14 cellular contexts compared by ENCODE assay signal in the genomic region with DNA sequence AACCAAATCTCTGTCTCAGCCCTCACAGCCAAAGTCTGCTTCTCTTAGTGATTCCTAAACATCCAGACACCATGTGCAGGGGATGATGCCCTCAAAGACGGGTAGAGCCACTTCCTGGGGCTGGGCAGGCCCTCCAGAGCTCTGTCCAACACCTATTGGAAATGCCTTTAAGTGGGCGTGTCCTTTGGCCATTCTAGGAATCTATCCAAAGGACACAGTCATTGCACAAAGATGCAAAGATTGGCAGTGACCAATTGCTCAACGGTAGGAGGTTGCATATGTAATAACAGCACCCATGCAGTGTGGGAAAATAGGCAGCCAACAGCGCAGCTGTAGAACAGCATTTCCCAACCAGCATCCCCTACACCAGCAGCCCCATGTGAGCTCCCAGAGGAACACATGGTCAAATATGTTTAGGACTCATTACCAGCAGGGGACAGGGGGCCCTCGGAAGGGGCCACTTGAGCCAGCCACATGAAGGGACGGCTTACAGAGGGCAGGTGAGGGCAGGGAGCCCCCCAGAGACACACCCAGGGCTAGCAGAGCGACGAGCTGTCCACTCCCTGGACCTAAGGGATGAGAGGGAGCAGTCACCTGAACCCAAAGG.
DNase-seq lines count a peak whose midpoint lies in the region; ATAC-seq and TF ChIP-seq lines count a peak whose summit lies in the region.
"Had no signal": no experiment of that assay in that cellular context is flagged by ENCODE, and none has a peak within 500 bp of the region (broad histone marks: within the 10 kb centered on the region; RNA-seq: fewer than 3 reads in every experiment).

No MANE protein-coding gene starts in this region.

- H3K4me1 Mint-ChIP-seq in activated T-helper 17 cell treated with anti-CD3 and anti-CD28 coated beads, Interleukin-2, amount 50 U/mL, for 72 hours, result no peaks in the 10 kb centered on the region
- H3K4me1 Mint-ChIP-seq in Caco-2 (ENCODE audit: low read depth, unreplicated experiment) (no peaks in the 10 kb centered on the region), CD14-positive monocyte (no peaks in the 10 kb centered on the region)
- H3K4me1 Mint-ChIP-seq: activated B cell treated with CpG ODN at 0.5 μM for 24 hours had no signal

- H3K9me3 ChIP-seq in HCT116 (ENCODE audit: control insufficient read depth in 1 of 2, insufficient read depth in 1 of 2, low read depth in 1 of 2, low read length in 2 of 2), result no peaks in the 10 kb centered on the region
- H3K9me3 ChIP-seq in Caco-2, result no peaks in the 10 kb centered on the region
- H3K9me3 ChIP-seq: esophagus muscularis mucosa had no signal

- no peak overlapping the region for H3K4me3 ChIP-seq in AG04449 (ENCODE audit: low read depth, low read length)
- no peak overlapping the region for H3K4me3 ChIP-seq in HCT116 (replicated peaks in 1 of 2; ENCODE audit: low read depth in 1 of 2, low read length in 2 of 2)
- H3K4me3 ChIP-seq in fibroblast of villous mesenchyme (ENCODE audit: low read depth, low read length), result no peak overlapping the region
- H3K4me3 ChIP-seq in Caco-2 (ENCODE audit: low read depth, low read length), result no peak overlapping the region
- H3K4me3 ChIP-seq: esophagus muscularis mucosa had no signal

- intact Hi-C loops in HCT116 (cut with micrococcal nuclease) (no loop called here), Caco-2 (cut with micrococcal nuclease; ENCODE audit: unreplicated experiment) (no loop called here), CD14-positive monocyte (cut with micrococcal nuclease) (no loop called here)

- H3K4me3 Mint-ChIP-seq in activated T-helper 17 cell treated with anti-CD3 and anti-CD28 coated beads, Interleukin-2, amount 50 U/mL, for 72 hours, result no peak overlapping the region
- H3K4me3 Mint-ChIP-seq in Caco-2 (ENCODE audit: unreplicated experiment) (no peak overlapping the region), CD14-positive monocyte (no peak overlapping the region)
- H3K4me3 Mint-ChIP-seq: activated B cell treated with CpG ODN at 0.5 μM for 24 hours; activated T-cell treated with anti-CD3 and anti-CD28 coated beads, Interleukin-2, amount 50 U/mL, for 24 hours; brain had no signal

- no peak overlapping the region for H2AFZ ChIP-seq in HCT116 (ENCODE audit: low read depth, low read length, poor library complexity, severe bottlenecking)

- peak; percentile 56 for ATAC-seq in HCT116
- ATAC-seq in activated T-helper 17 cell treated with anti-CD3 and anti-CD28 coated beads, Interleukin-2, amount 50 U/mL, for 72 hours (replicated peaks), result no peak

- H3K79me2 ChIP-seq in HCT116 (ENCODE audit: insufficient read depth, low read length), result no peaks in the 10 kb centered on the region

- H3K9me2 ChIP-seq in HCT116 (ENCODE audit: insufficient read depth), result no peaks in the 10 kb centered on the region

- DNase-seq in AG04449 (ENCODE audit: low read depth, low spot score) (peak; percentile 5), HCT116 (ENCODE audit: low read depth, low spot score) (peak; percentile 31), SW480 (ENCODE audit: low spot score) (peak; percentile 39), fibroblast of villous mesenchyme (ENCODE audit: low read depth) (peak; percentile 5), Caco-2 (no peak), CD14-positive monocyte (ENCODE audit: low spot score) (no peak), NCI-H69 (lab: John Stamatoyannopoulos, UW) (no peak)
- DNase-seq: activated B cell treated with CpG ODN at 0.5 μM for 24 hours; activated T-cell treated with anti-CD3 and anti-CD28 coated beads, Interleukin-2, amount 50 U/mL, for 24 hours; left cardiac atrium; NCI-H2081 had no signal

- POLR2A ChIA-PET in AG04449 (lab: Yijun Ruan, JAX), result no interaction called here
- POLR2A ChIA-PET in HCT116 (lab: Charles Lee), result no interaction called here
- POLR2A ChIA-PET in Caco-2 (lab: Charles Lee), result no interaction called here

- H3K27me3 ChIP-seq in HCT116 (ENCODE audit: insufficient read depth, low read length) (no peaks in the 10 kb centered on the region), Caco-2 (replicated peaks; ENCODE audit: control insufficient read depth, insufficient read depth, low read length) (no peaks in the 10 kb centered on the region)

- H3K9me3 Mint-ChIP-seq in activated T-helper 17 cell treated with anti-CD3 and anti-CD28 coated beads, Interleukin-2, amount 50 U/mL, for 72 hours, result no peaks in the 10 kb centered on the region
- no peaks in the 10 kb centered on the region for H3K9me3 Mint-ChIP-seq in Caco-2 (ENCODE audit: unreplicated experiment)
- H3K9me3 Mint-ChIP-seq in CD14-positive monocyte, result peaks cover 0 to 1% (median 0%) of the 10 kb centered on the region in 7 donors
- H3K9me3 Mint-ChIP-seq: activated B cell treated with CpG ODN at 0.5 μM for 24 hours; activated T-cell treated with anti-CD3 and anti-CD28 coated beads, Interleukin-2, amount 50 U/mL, for 24 hours had no signal

- TF ChIP-seq CTCF in AG04449 (IDR thresholded peaks at IDR 0.05; ENCODE audit: insufficient read depth, low read length, missing control alignments) (no peak), HCT116 (IDR thresholded peaks at IDR 0.05 in 2 of 3, conservative IDR thresholded peaks at IDR 0.05 in 1 of 3; ENCODE audit: borderline replicate concordance in 1 of 3, insufficient read depth in 1 of 3, low read depth in 2 of 3, low read length in 2 of 3) (no peak), fibroblast of villous mesenchyme (IDR thresholded peaks at IDR 0.05; ENCODE audit: insufficient read depth, low read depth, low read length) (no peak), Caco-2 (IDR thresholded peaks at IDR 0.05; ENCODE audit: insufficient read depth in 1 of 2, low read depth in 1 of 2, low read length in 1 of 2, severe bottlenecking in 1 of 2, unreplicated experiment in 1 of 2) (no peak), CD14-positive monocyte (IDR thresholded peaks at IDR 0.05) (no peak)

- no peak for TF ChIP-seq POLR2A in HCT116 (IDR thresholded peaks at IDR 0.05; ENCODE audit: borderline replicate concordance, extremely low read depth, insufficient read depth, insufficient read length)

- H3K4me2 ChIP-seq in HCT116 (ENCODE audit: low read length), result peak overlapping the region; percentile 42

- RAD21 ChIA-PET in HCT116 (lab: Charles Lee; ENCODE audit: low non-redundant PET in 1 of 2, low total read pairs in 2 of 2, uncharacterized antibody in 2 of 2, unreplicated experiment in 2 of 2), result interaction anchor here in 1 of 2 experiments (0.5 kb wide), 1 partner anchor 264 kb away, joined by 3 read pairs; the partner anchor contains the start of gene HDAC11

- H3K4me1 ChIP-seq in HCT116 (ENCODE audit: control insufficient read depth in 1 of 2, insufficient read depth in 2 of 2, low read length in 2 of 2), result peaks cover 14 to 35% of the 10 kb centered on the region in 2 experiments
- H3K4me1 ChIP-seq in Caco-2, result peaks cover 5% of the 10 kb centered on the region; the same call in 1 of the 2 replicates
- H3K4me1 ChIP-seq: esophagus muscularis mucosa had no signal

- no peaks in the 10 kb centered on the region for H3K36me3 ChIP-seq in HCT116 (ENCODE audit: control insufficient read depth in 1 of 2, insufficient read depth in 2 of 2, low read length in 2 of 2)
- no peaks in the 10 kb centered on the region for H3K36me3 ChIP-seq in Caco-2 (ENCODE audit: control insufficient read depth, insufficient read depth, low read length)
- H3K36me3 ChIP-seq: esophagus muscularis mucosa had no signal

- no peak overlapping the region for H3K27ac ChIP-seq in HCT116 (ENCODE audit: low read depth, low read length)
- H3K27ac ChIP-seq: esophagus muscularis mucosa had no signal

- H3K27ac Mint-ChIP-seq in activated T-helper 17 cell treated with anti-CD3 and anti-CD28 coated beads, Interleukin-2, amount 50 U/mL, for 72 hours, result no peak overlapping the region
- no peak overlapping the region for H3K27ac Mint-ChIP-seq in Caco-2 (ENCODE audit: unreplicated experiment)
- H3K27ac Mint-ChIP-seq in CD14-positive monocyte, result no peak overlapping the region
- H3K27ac Mint-ChIP-seq: activated B cell treated with CpG ODN at 0.5 μM for 24 hours; activated T-cell treated with anti-CD3 and anti-CD28 coated beads, Interleukin-2, amount 50 U/mL, for 24 hours had no signal

- CTCF ChIA-PET in AG04449 (lab: Yijun Ruan, JAX), result interaction anchor here (1.6 kb wide), 1 partner anchor 124 kb away, joined by 5 read pairs; no protein-coding TSS in a partner anchor
- CTCF ChIA-PET in HCT116 (lab: Charles Lee), result no interaction called here
- CTCF ChIA-PET in Caco-2 (lab: Charles Lee), result no interaction called here

- H3K27me3 Mint-ChIP-seq in activated T-helper 17 cell treated with anti-CD3 and anti-CD28 coated beads, Interleukin-2, amount 50 U/mL, for 72 hours, result no peaks in the 10 kb centered on the region
- H3K27me3 Mint-ChIP-seq in Caco-2 (ENCODE audit: insufficient read depth, unreplicated experiment), result peaks cover 25% of the 10 kb centered on the region
- no peaks in the 10 kb centered on the region for H3K27me3 Mint-ChIP-seq in CD14-positive monocyte (ENCODE audit: low read depth in 3 of 3)
- H3K27me3 Mint-ChIP-seq: activated T-cell treated with anti-CD3 and anti-CD28 coated beads, Interleukin-2, amount 50 U/mL, for 24 hours had no signal

- H4K20me1 ChIP-seq in HCT116 (ENCODE audit: insufficient read depth), result no peaks in the 10 kb centered on the region

- no peaks in the 10 kb centered on the region for H3K36me3 Mint-ChIP-seq in activated T-helper 17 cell treated with anti-CD3 and anti-CD28 coated beads, Interleukin-2, amount 50 U/mL, for 72 hours (ENCODE audit: low read depth)
- H3K36me3 Mint-ChIP-seq in Caco-2 (ENCODE audit: insufficient read depth, unreplicated experiment) (no peaks in the 10 kb centered on the region), CD14-positive monocyte (no peaks in the 10 kb centered on the region)
- H3K36me3 Mint-ChIP-seq: brain had no signal

- no peak for TF ChIP-seq RAD21 in HCT116 (IDR thresholded peaks at IDR 0.05; ENCODE audit: low read depth)

- BruUV-seq in HCT116 (replicated peaks; lab: Mats Ljungman, UMichigan), result no TSS peak
- no TSS peak for BruUV-seq in Caco-2 (replicated peaks; lab: Mats Ljungman, UMichigan)

- no peak overlapping the region for H3K9ac ChIP-seq in HCT116 (ENCODE audit: low read length)

TF ChIP-seq in HCT116, 20 proteins besides CTCF, POLR2A, EP300 and RAD21:
- TF ChIP-seq CEBPB (IDR thresholded peaks at IDR 0.05; ENCODE audit: low read depth) (peak; percentile 73), JUND (IDR thresholded peaks at IDR 0.05) (0 out of 2 replicates have a peak, but pooled peaks have one; percentile 17), CBX3 (IDR thresholded peaks at IDR 0.05; ENCODE audit: low read depth) (no peak), POLR2AphosphoS5 (IDR thresholded peaks at IDR 0.05; ENCODE audit: low read depth, low read length) (no peak)

Comparison
In these comparisons a context has a peak if more than half of its experiments do, and no peak if none do; other contexts are left out.
1. DNase-seq: peak in AG04449 (single experiment), HCT116 (single experiment), SW480 (single experiment) and fibroblast of villous mesenchyme (single experiment); none in Caco-2 (0 of 2), CD14-positive monocyte (single experiment) and NCI-H69 (single experiment).